Comparison of ENCODE assay signal across 21 cellular contexts in genomic region chr18:48000701-48001100, GRCh38.
"Had no signal": no experiment of that assay in that cellular context is flagged by ENCODE, and none has a peak within 500 bp of the region (broad histone marks: within the 10 kb centered on the region; RNA-seq: fewer than 3 reads in every experiment).

No MANE protein-coding gene starts in this region.

- FAIRE-seq: TTC549 had no signal

- H3K27ac ChIP-seq: breast epithelium had no signal

- H3K9me3 ChIP-seq: breast epithelium had no signal

- H3K36me3 ChIP-seq: breast epithelium had no signal

- H3K27me3 ChIP-seq: breast epithelium had no signal

- H3K4me1 ChIP-seq: breast epithelium had no signal

- DNase-seq: activated CD4-positive, alpha-beta memory T cell treated with anti-CD3 and anti-CD28 coated beads for 36 hours; activated CD4-positive, alpha-beta T cell treated with anti-CD3 and anti-CD28 coated beads, Interleukin-2, amount 10 ng/mL, durations not matched to agents 7 days and 5 days; activated CD4-positive, CD25-positive, alpha-beta regulatory T cell; activated effector memory CD4-positive, alpha-beta T cell treated with Interleukin-2 at 50 U/mL for 16 hours; activated naive CD4-positive, alpha-beta T cell; aorta; caudate nucleus; NCI-H1048; NCI-H1417; NCI-H1930; NCI-H2171; NCI-H2227 treated with DMSO at 0.1 percent for 48 hours; NCI-H446 treated with DMSO at 0.1 percent for 48 hours; NCI-H526; NCI-H82; SIG-M5; T-cell; T-helper 2 cell; T1000 had no signal

- H3K4me3 ChIP-seq: breast epithelium had no signal
